In genomic region chr5:154858972-154859950, GRCh38 we compare ENCODE assay signal across 8 cellular contexts. TPM values are rescaled to one million over a fixed set of nuclear protein-coding genes. Genes with fewer than 3 reads are reported as not detected.
DNase-seq lines count a peak whose midpoint lies in the region; ATAC-seq and TF ChIP-seq lines count a peak whose summit lies in the region.

No MANE protein-coding gene starts in this region.

- DNase-seq in OCI-M1 (lab: John Stamatoyannopoulos, UW), result peak; percentile 79
- DNase-seq in central memory CD4-positive, alpha-beta T cell, result peak; percentile 34
- DNase-seq in vagina (ENCODE audit: extremely low spot score in 2 of 2), result no peak
- no peak for DNase-seq in NCI-H2227 treated with DMSO at 0.1 percent for 48 hours (lab: John Stamatoyannopoulos, UW)

- peaks cover 19% of the 10 kb centered on the region for H3K4me1 ChIP-seq in mesodermal cell (ENCODE audit: control insufficient read depth, insufficient read depth, low read length, poor library complexity, severe bottlenecking)
- H3K4me1 ChIP-seq in vagina, result peaks cover 50% of the 10 kb centered on the region

- H3K27ac ChIP-seq in 22Rv1, result peak overlapping the region; percentile 98
- H3K27ac ChIP-seq in mesodermal cell (ENCODE audit: low read depth, low read length, severe bottlenecking), result peak overlapping the region; percentile 99
- peak overlapping the region; percentile 98 for H3K27ac ChIP-seq in vagina

- TF ChIP-seq CTCF in 22Rv1 (IDR thresholded peaks at IDR 0.05), result no peak
- TF ChIP-seq CTCF in vagina (IDR thresholded peaks at IDR 0.05), result no peak

- peak overlapping the region; percentile 63 for H3K4me3 ChIP-seq in mesodermal cell (ENCODE audit: extremely low read depth, insufficient read depth, low read length, poor library complexity, severe bottlenecking)
- H3K4me3 ChIP-seq in vagina, result peak overlapping the region; percentile 79 to 86

- H3K36me3 ChIP-seq in mesodermal cell (ENCODE audit: control insufficient read depth, insufficient read depth, low read length) (peaks cover 28% of the 10 kb centered on the region), vagina (no peaks in the 10 kb centered on the region)

- no peak for TF ChIP-seq POLR2A in vagina (IDR thresholded peaks at IDR 0.05)

- H3K27me3 ChIP-seq in vagina, result no peaks in the 10 kb centered on the region

- peak; percentile 28 for ATAC-seq in GM18861 (IDR thresholded peaks at IDR 0.05; ENCODE audit: unreplicated experiment)
- ATAC-seq in GM19035 (IDR thresholded peaks at IDR 0.05; ENCODE audit: unreplicated experiment), result no peak

- 7 to 15% methylated on average over 12 to 17 of the region's 26 CpGs for WGBS in mesodermal cell (ENCODE audit: insufficient coverage in 2 of 2), 2 experiments

- H3K9me3 ChIP-seq in mesodermal cell (ENCODE audit: control insufficient read depth, low read length), result no peaks in the 10 kb centered on the region
- no peaks in the 10 kb centered on the region for H3K9me3 ChIP-seq in vagina

- intact Hi-C loops in vagina (cut with DNase I), result no loop called here

RNA-seq across cellular contexts. Expression of gene CNOT8, which starts 0.8 kb away (rescaled TPM):
- polyA plus RNA-seq in mesodermal cell (2013, experiment 1 of 2), result 77.7 TPM
- 69.0 TPM for polyA plus RNA-seq in mesodermal cell (2013, experiment 2 of 2)
- total RNA-seq in vagina, result 62.1 TPM

RNA-seq across cellular contexts. Expression of gene FAXDC2, which starts 8.9 kb away (rescaled TPM):
- 30.1 TPM for polyA plus RNA-seq in mesodermal cell (2013, experiment 1 of 2)
- polyA plus RNA-seq in mesodermal cell (2013, experiment 2 of 2), result 23.6 TPM
- total RNA-seq in vagina, result 35.4 TPM

Comparison
In these comparisons a context has a peak if more than half of its experiments do, and no peak if none do; other contexts are left out.
1. DNase-seq: peak in OCI-M1 (single experiment) and central memory CD4-positive, alpha-beta T cell (single experiment); none in vagina (0 of 2) and NCI-H2227 treated with DMSO at 0.1 percent for 48 hours (single experiment).
2. Peak in every context shown above with its lines, with median percentiles within 50 percentile points of each other: H3K27ac ChIP-seq.